33 cellular contexts compared by ENCODE assay signal in genomic region chr7:154666768-154667167, GRCh38.
"Had no signal": no experiment of that assay in that cellular context is flagged by ENCODE, and none has a peak within 500 bp of the region (broad histone marks: within the 10 kb centered on the region; RNA-seq: fewer than 3 reads in every experiment).

No MANE protein-coding gene starts in this region.

- ATAC-seq: activated naive CD4-positive, alpha-beta T cell treated with anti-CD3 and anti-CD28 coated beads, Interleukin-2, amount 50 U/mL, for 72 hours; activated naive CD8-positive, alpha-beta T cell treated with anti-CD3 and anti-CD28 coated beads, Interleukin-2, amount 50 U/mL, for 24 hours; activated T-cell treated with anti-CD3 and anti-CD28 coated beads, Interleukin-2, amount 50 U/mL, for 4 hours; activated T-cell treated with anti-CD3 and anti-CD28 coated beads, Interleukin-2, amount 50 U/mL, for 72 hours; activated T-helper 17 cell treated with anti-CD3 and anti-CD28 coated beads, Interleukin-2, amount 50 U/mL, for 72 hours; body of pancreas had no signal

- FAIRE-seq: astrocyte, bronchial epithelial cell had no signal

- H3K4me1 ChIP-seq: adrenal gland, ascending aorta, body of pancreas, breast epithelium had no signal

- DNase-seq: activated effector memory CD4-positive, alpha-beta T cell treated with anti-CD3 and anti-CD28 coated beads, Interleukin-2, amount 50 U/mL, for 16 hours; activated effector memory CD4-positive, alpha-beta T cell treated with Interleukin-2 at 50 U/mL for 16 hours; activated gamma-delta T cell; activated gamma-delta T cell treated with Interleukin-2 at 50 U/mL for 16 hours; activated naive CD4-positive, alpha-beta T cell; activated naive CD4-positive, alpha-beta T cell treated with anti-CD3 and anti-CD28 coated beads for 36 hours; activated naive CD4-positive, alpha-beta T cell treated with anti-CD3 and anti-CD28 coated beads, Interleukin-2, amount 10 ng/mL, durations not matched to agents 7 days and 5 days; activated naive CD4-positive, alpha-beta T cell treated with anti-CD3 and anti-CD28 coated beads, Interleukin-2, amount 50 U/mL, for 16 hours; activated naive CD4-positive, alpha-beta T cell treated with Interleukin-2 at 50 U/mL for 16 hours; activated naive CD8-positive, alpha-beta T cell treated with anti-CD3 and anti-CD28 coated beads for 36 hours; activated naive CD8-positive, alpha-beta T cell treated with anti-CD3 and anti-CD28 coated beads, Interleukin-2, amount 10 ng/mL, durations not matched to agents 7 days and 5 days; activated naive CD8-positive, alpha-beta T cell treated with anti-CD3 and anti-CD28 coated beads, Interleukin-2, amount 50 U/mL, for 24 hours; activated T-cell treated with anti-CD3 and anti-CD28 coated beads, Interleukin-2, amount 50 U/mL, for 24 hours; activated T-cell treated with anti-CD3 and anti-CD28 coated beads, Interleukin-2, amount 50 U/mL, for 4 hours; activated T-cell treated with anti-CD3 and anti-CD28 coated beads, Interleukin-2, amount 50 U/mL, for 48 hours; activated T-cell treated with anti-CD3 and anti-CD28 coated beads, Interleukin-2, amount 50 U/mL, for 72 hours; adrenal gland; amniotic stem cell; amygdala; anterior cingulate cortex; aorta; body of pancreas; brain microvascular endothelial cell; caudate nucleus; central memory CD4-positive, alpha-beta T cell; cerebellar nuclear complex had no signal

- H3K27me3 ChIP-seq: adrenal gland, ascending aorta, body of pancreas, brain microvascular endothelial cell, breast epithelium, cardiac muscle cell had no signal

- H3K4me3 ChIP-seq: adrenal gland, ascending aorta, body of pancreas, breast epithelium, cardiac muscle cell had no signal

- H3K9me3 ChIP-seq: adrenal gland, body of pancreas had no signal

- H3K27ac ChIP-seq: adrenal gland, ascending aorta, body of pancreas, brain microvascular endothelial cell, breast epithelium, cardiac muscle cell had no signal

- H3K36me3 ChIP-seq: adrenal gland, ascending aorta, brain microvascular endothelial cell, breast epithelium, cardiac muscle cell had no signal
